In the genomic region with DNA sequence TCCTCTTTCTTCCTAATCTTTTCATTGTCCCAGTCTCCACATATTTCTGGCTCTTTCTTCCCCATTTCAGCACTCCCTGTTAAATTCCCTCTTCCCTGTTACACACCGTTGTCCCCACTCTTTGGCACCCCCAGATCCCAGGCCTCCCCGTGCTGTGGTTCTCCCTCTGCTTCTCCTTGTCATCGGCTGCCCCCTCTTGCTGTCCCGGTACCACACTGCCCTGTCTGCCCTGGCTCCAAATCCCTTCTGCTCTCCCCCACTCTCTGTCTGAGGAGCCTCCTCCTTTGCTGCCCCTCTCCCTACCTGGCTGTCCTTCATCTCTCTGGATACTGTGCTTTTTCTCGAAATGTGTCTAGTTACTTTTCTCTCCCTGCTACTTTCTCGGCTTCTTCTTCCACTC, we compare ENCODE assay signal across 9 cellular contexts. TPM values are rescaled to one million over a fixed set of nuclear protein-coding genes. Genes with fewer than 3 reads are reported as not detected.
A peak's percentile ranks its signal among the peaks of the same experiment; 100 is the strongest.
DNase-seq lines count a peak whose midpoint lies in the region; ATAC-seq and TF ChIP-seq lines count a peak whose summit lies in the region.
"Had no signal": no experiment of that assay in that cellular context is flagged by ENCODE, and none has a peak within 500 bp of the region (broad histone marks: within the 10 kb centered on the region; RNA-seq: fewer than 3 reads in every experiment).

No MANE protein-coding gene starts in this region.

- no peak overlapping the region for H4K8ac ChIP-seq in H9 (replicated peaks; ENCODE audit: insufficient read length, low read depth, low read length)

- no peaks in the 10 kb centered on the region for H3K27me3 ChIP-seq in H9 (ENCODE audit: insufficient read depth, low read length)
- H3K27me3 ChIP-seq in smooth muscle cell (ENCODE audit: low read depth), result no peaks in the 10 kb centered on the region

- no peak overlapping the region for H2BK20ac ChIP-seq in H9 (ENCODE audit: low read depth, low read length, poor library complexity, severe bottlenecking)

- H3K18ac ChIP-seq in H9 (ENCODE audit: insufficient read length, low read depth, low read length), result no peak overlapping the region

- peaks cover 14% of the 10 kb centered on the region for H3K27me3 Mint-ChIP-seq in H9 (ENCODE audit: low read depth)
- peaks cover 12% of the 10 kb centered on the region for H3K27me3 Mint-ChIP-seq in activated naive CD8-positive, alpha-beta T cell treated with anti-CD3 and anti-CD28 coated beads for 36 hours

- no peak overlapping the region for H3T11ph ChIP-seq in H9 (ENCODE audit: low read length)

- no peaks in the 10 kb centered on the region for H4K20me1 ChIP-seq in H9 (ENCODE audit: control insufficient read depth, insufficient read depth, insufficient read length)
- no peaks in the 10 kb centered on the region for H4K20me1 ChIP-seq in smooth muscle cell (ENCODE audit: low read depth)

- no peak overlapping the region for H3K56ac ChIP-seq in H9 (ENCODE audit: insufficient read length, low read depth, low read length)

- H3K4me3 Mint-ChIP-seq in H9, result peak overlapping the region; percentile 80 to 85
- H3K4me3 Mint-ChIP-seq in activated naive CD8-positive, alpha-beta T cell treated with anti-CD3 and anti-CD28 coated beads for 36 hours, result peak overlapping the region; percentile 70

- TF ChIP-seq CTCF in H9 (conservative IDR thresholded peaks at IDR 0.05) (no peak), smooth muscle cell (IDR thresholded peaks at IDR 0.05; ENCODE audit: borderline replicate concordance, insufficient read depth, poor library complexity, severe bottlenecking) (no peak)

- H4K91ac ChIP-seq in H9 (ENCODE audit: insufficient read length, low read depth, low read length), result no peak overlapping the region

- H4K5ac ChIP-seq in H9 (ENCODE audit: insufficient read length, low read depth, low read length), result no peak overlapping the region

- H3K23ac ChIP-seq in H9 (ENCODE audit: insufficient read length, low read depth, low read length), result no peak overlapping the region

- H3K4me2 ChIP-seq in H9 (ENCODE audit: insufficient read depth, insufficient read length, low read length) (peak overlapping the region; percentile 79), smooth muscle cell (peak overlapping the region; percentile 92)

- peaks cover 17 to 24% of the 10 kb centered on the region in 2 experiments for H3K4me1 Mint-ChIP-seq in H9
- peaks cover 12% of the 10 kb centered on the region for H3K4me1 Mint-ChIP-seq in activated naive CD8-positive, alpha-beta T cell treated with anti-CD3 and anti-CD28 coated beads for 36 hours

- no peaks in the 10 kb centered on the region for H3K79me1 ChIP-seq in H9 (ENCODE audit: insufficient read depth, low read depth, low read length, poor library complexity, severe bottlenecking)

- H3K9me3 Mint-ChIP-seq in H9, result no peaks in the 10 kb centered on the region; a peak in 1 of 5 replicates
- peaks cover 48% of the 10 kb centered on the region for H3K9me3 Mint-ChIP-seq in activated naive CD8-positive, alpha-beta T cell treated with anti-CD3 and anti-CD28 coated beads for 36 hours

- no peak overlapping the region for H2BK120ac ChIP-seq in H9 (ENCODE audit: low read depth, low read length, poor library complexity, severe bottlenecking)

- peak overlapping the region; percentile 83; the same call in 1 of the 2 replicates for H3K4me3 ChIP-seq in iPS-18c (ENCODE audit: insufficient read depth, low read depth, low read length)
- peak overlapping the region; percentile 71 for H3K4me3 ChIP-seq in smooth muscle cell

- peaks cover 11% of the 10 kb centered on the region for H3K23me2 ChIP-seq in H9 (ENCODE audit: insufficient read length, low read depth, low read length, poor library complexity, severe bottlenecking)

- WGBS in H9 (ENCODE audit: extremely low coverage, insufficient read length, low lambda C conversion rate), result no CpG with 5 or more reads among the region's 6 CpGs
- 59% methylated on average over 6 of the region's 6 CpGs for WGBS in smooth muscle cell (ENCODE audit: low lambda C conversion rate)

- H3K36me3 ChIP-seq in smooth muscle cell (ENCODE audit: low read depth), result no peaks in the 10 kb centered on the region

- DNase-seq in H9 (no peak), smooth muscle cell (lab: John Stamatoyannopoulos, UW; ENCODE audit: unreplicated experiment) (no peak), NCI-H2227 (lab: John Stamatoyannopoulos, UW; ENCODE audit: unreplicated experiment) (no peak), GM03348 (ENCODE audit: low spot score) (no peak)
- no peak for DNase-seq in activated naive CD8-positive, alpha-beta T cell treated with anti-CD3 and anti-CD28 coated beads for 36 hours

- H3K14ac ChIP-seq in H9 (ENCODE audit: insufficient read depth, low read length), result no peak overlapping the region; the same call in 1 of the 2 replicates

- no peak overlapping the region for H2BK12ac ChIP-seq in H9 (ENCODE audit: insufficient read length, low read depth, low read length)

- no peaks in the 10 kb centered on the region for H3K79me2 ChIP-seq in H9 (ENCODE audit: insufficient read depth, low read length)
- peaks cover 9% of the 10 kb centered on the region for H3K79me2 ChIP-seq in smooth muscle cell (ENCODE audit: low read depth)

- H3F3A ChIP-seq in smooth muscle cell (ENCODE audit: low read depth), result no peaks in the 10 kb centered on the region

- H3K36me3 Mint-ChIP-seq in H9 (ENCODE audit: insufficient read depth in 1 of 3, low read depth in 3 of 3), result peaks cover 0 to 12% (median 2%) of the 10 kb centered on the region in 3 experiments; a peak in 4 of 7 replicates
- H3K36me3 Mint-ChIP-seq in activated naive CD8-positive, alpha-beta T cell treated with anti-CD3 and anti-CD28 coated beads for 36 hours, result peaks cover 30% of the 10 kb centered on the region

- H2BK15ac ChIP-seq in H9 (ENCODE audit: low read depth, low read length), result no peak overlapping the region

- H3K9ac ChIP-seq in H9 (ENCODE audit: extremely low read depth, insufficient read length, low read length) (no peak overlapping the region), smooth muscle cell (ENCODE audit: low read depth) (peak overlapping the region; percentile 70)

- H3K4me1 ChIP-seq in H9 (ENCODE audit: insufficient read depth, low read length) (peaks cover 6% of the 10 kb centered on the region; the same call in 1 of the 2 replicates), smooth muscle cell (ENCODE audit: low read depth) (peaks cover 12% of the 10 kb centered on the region)

- H3K27ac Mint-ChIP-seq in H9, result no peak overlapping the region
- no peak overlapping the region for H3K27ac Mint-ChIP-seq in activated naive CD8-positive, alpha-beta T cell treated with anti-CD3 and anti-CD28 coated beads for 36 hours

- H2AFZ ChIP-seq in H9 (ENCODE audit: low read length) (no peak overlapping the region), smooth muscle cell (ENCODE audit: low read depth) (peak overlapping the region; percentile 92)

- no peak overlapping the region for H2AK5ac ChIP-seq in H9 (ENCODE audit: insufficient read length, low read length)

- no peak overlapping the region for H3K27ac ChIP-seq in H9 (ENCODE audit: insufficient read length, low read depth, low read length)
- no peak overlapping the region for H3K27ac ChIP-seq in smooth muscle cell (ENCODE audit: low read depth)
- H3K27ac ChIP-seq: HL-60 had no signal

- H3K9me3 ChIP-seq in H9 (ENCODE audit: control insufficient read depth, low read depth, low read length), result no peaks in the 10 kb centered on the region
- no peaks in the 10 kb centered on the region for H3K9me3 ChIP-seq in iPS-18c (ENCODE audit: control insufficient read depth, insufficient read depth, low read length)
- no peaks in the 10 kb centered on the region for H3K9me3 ChIP-seq in smooth muscle cell (replicated peaks; ENCODE audit: low read depth)

- no peak for ATAC-seq in HG02938 (IDR thresholded peaks at IDR 0.05; ENCODE audit: unreplicated experiment)
- no peak for ATAC-seq in HG03432 (IDR thresholded peaks at IDR 0.05; ENCODE audit: unreplicated experiment)

- no peak overlapping the region for H3K4ac ChIP-seq in H9 (ENCODE audit: low read depth, low read length)

- H2BK5ac ChIP-seq in H9 (ENCODE audit: insufficient read length, low read length), result no peak overlapping the region

RNA-seq across cellular contexts. Expression of gene ZNF415, which starts 1.0 kb away (rescaled TPM):
- 10.3 and 12.3 TPM in 2 replicates for total RNA-seq in H9 (2021)
- total RNA-seq in activated naive CD8-positive, alpha-beta T cell treated with anti-CD3 and anti-CD28 coated beads for 36 hours, result 1 to 10 TPM; 1.5 to 1.8 TPM
- total RNA-seq in smooth muscle cell, result 14.8 and 48.7 TPM in 2 replicates
- 6.7 and 12.4 TPM in 2 replicates for polyA plus RNA-seq in smooth muscle cell

RNA-seq across cellular contexts. Expression of gene ZNF347, which starts 27.1 kb away (rescaled TPM):
- total RNA-seq in H9 (2021) (17.8 and 18.8 TPM in 2 replicates), smooth muscle cell (9.9 and 17.8 TPM in 2 replicates)
- 1 to 10 TPM; 7.0 to 8.6 TPM for total RNA-seq in activated naive CD8-positive, alpha-beta T cell treated with anti-CD3 and anti-CD28 coated beads for 36 hours
- 4.5 and 4.7 TPM in 2 replicates for polyA plus RNA-seq in smooth muscle cell

RNA-seq across cellular contexts. Expression of gene ZNF160, which starts 28.5 kb away (rescaled TPM):
- total RNA-seq in H9 (2021) (31.1 and 31.7 TPM in 2 replicates), smooth muscle cell (36.0 and 37.8 TPM in 2 replicates)
- 10 to 100 TPM; 22.6 to 27.4 TPM for total RNA-seq in activated naive CD8-positive, alpha-beta T cell treated with anti-CD3 and anti-CD28 coated beads for 36 hours
- polyA plus RNA-seq in smooth muscle cell, result 18.5 and 22.3 TPM in 2 replicates
